8 cellular contexts compared by ENCODE assay signal in the genomic region with DNA sequence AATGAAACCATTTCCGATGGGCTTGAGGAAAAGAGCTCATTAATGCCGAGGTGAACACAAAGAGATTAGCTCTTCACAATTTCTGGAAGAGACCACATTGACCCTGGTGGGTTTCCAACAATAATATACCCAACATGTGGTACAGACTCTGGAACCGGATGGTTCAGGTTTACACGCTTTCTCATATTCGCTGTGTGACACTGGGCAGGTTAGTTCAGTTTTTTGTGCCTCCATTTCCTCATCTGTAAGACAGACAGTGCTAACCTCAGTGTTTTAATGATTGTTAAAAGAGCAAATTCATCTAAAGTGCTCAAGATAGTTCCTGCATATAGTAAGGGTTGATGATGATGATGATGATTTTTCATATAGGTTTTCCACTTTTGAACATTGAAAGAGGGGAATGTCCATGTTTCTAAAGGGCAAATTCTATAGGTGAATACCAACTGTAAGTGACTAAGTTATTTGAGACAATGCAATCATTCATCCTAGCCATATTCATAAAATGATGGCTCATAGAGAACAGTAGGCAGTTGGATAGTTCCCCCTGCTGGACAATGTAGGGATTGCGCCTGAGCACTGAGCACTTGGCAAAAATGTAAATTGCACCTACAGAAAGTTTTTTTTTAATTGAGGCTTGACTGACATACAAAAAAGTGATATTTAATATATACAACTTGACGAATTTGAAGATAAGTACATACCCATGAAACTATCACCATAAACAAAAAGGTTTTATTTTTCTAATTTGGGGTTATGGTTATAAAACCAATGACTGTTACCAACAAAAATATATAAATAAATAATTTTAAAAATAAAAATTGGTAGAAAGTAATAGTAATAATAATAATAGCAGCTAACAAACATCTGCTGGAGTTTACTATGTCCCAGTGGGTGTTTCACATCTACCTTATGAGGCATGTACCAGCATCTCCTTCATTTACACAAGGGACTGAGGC. TPM values are rescaled to one million over a fixed set of nuclear protein-coding genes. Genes with fewer than 3 reads are reported as not detected.
A peak's percentile ranks its signal among the peaks of the same experiment; 100 is the strongest.
DNase-seq lines count a peak whose midpoint lies in the region; TF ChIP-seq lines count a peak whose summit lies in the region.

No MANE protein-coding gene starts in this region.

- no peaks in the 10 kb centered on the region for H3K9me3 ChIP-seq in Peyer's patch
- H3K9me3 ChIP-seq in esophagus muscularis mucosa, result no peaks in the 10 kb centered on the region
- H3K9me3 ChIP-seq in neutrophil, result no peaks in the 10 kb centered on the region
- H3K9me3 ChIP-seq in testis, result no peaks in the 10 kb centered on the region

- TF ChIP-seq EP300 in esophagus muscularis mucosa (IDR thresholded peaks at IDR 0.05), result no peak

- DNase-seq in activated gamma-delta T cell treated with Interleukin-2 at 50 U/mL for 16 hours (peak; percentile 79), activated gamma-delta T cell (lab: John Stamatoyannopoulos, UW) (no peak), Peyer's patch (peak; percentile 73 to 92 (median 73)), esophagus muscularis mucosa (ENCODE audit: extremely low spot score) (no peak), testis (peak; percentile 89)
- peak; percentile 76 for DNase-seq in activated T-cell treated with anti-CD3 and anti-CD28 coated beads, Interleukin-2, amount 50 U/mL, for 1 hour

- peak; percentile 79 to 99 (median 98) for TF ChIP-seq CTCF in Peyer's patch (IDR thresholded peaks at IDR 0.05)
- peak; percentile 97 to 99 (median 98) for TF ChIP-seq CTCF in esophagus muscularis mucosa (IDR thresholded peaks at IDR 0.05)
- TF ChIP-seq CTCF in neutrophil (IDR thresholded peaks at IDR 0.05), result peak; percentile 95
- TF ChIP-seq CTCF in testis (IDR thresholded peaks at IDR 0.05), result peak; percentile 87 to 98 (median 92)

- H3K9me3 Mint-ChIP-seq in IgD-negative memory B cell, result no peaks in the 10 kb centered on the region

- TF ChIP-seq POLR2A in Peyer's patch (IDR thresholded peaks at IDR 0.05), result no peak
- TF ChIP-seq POLR2A in esophagus muscularis mucosa (IDR thresholded peaks at IDR 0.05; ENCODE audit: low read depth), result no peak
- no peak for TF ChIP-seq POLR2A in testis (IDR thresholded peaks at IDR 0.05)

- H3K27ac Mint-ChIP-seq in IgD-negative memory B cell, result no peak overlapping the region

- intact Hi-C loops in esophagus muscularis mucosa (cut with DNase I) (loop anchor here (10.0 kb wide), 2 partner anchors 245 to 405 kb away; a partner anchor contains a TSS), testis (cut with DNase I; ENCODE audit: low total_unique reads) (loop anchor here (10.0 kb wide), 1 partner anchor 105 kb away; no protein-coding TSS in a partner anchor)

- H3K4me3 Mint-ChIP-seq in IgD-negative memory B cell, result peak overlapping the region; percentile 0 to 59 (median 26)

- H3K36me3 ChIP-seq in Peyer's patch, result no peaks in the 10 kb centered on the region
- H3K36me3 ChIP-seq in esophagus muscularis mucosa, result no peaks in the 10 kb centered on the region
- H3K36me3 ChIP-seq in neutrophil, result no peaks in the 10 kb centered on the region
- H3K36me3 ChIP-seq in testis (ENCODE audit: low read depth, missing control alignments), result no peaks in the 10 kb centered on the region

- no peaks in the 10 kb centered on the region for H3K36me3 Mint-ChIP-seq in IgD-negative memory B cell

- H3K4me1 Mint-ChIP-seq in IgD-negative memory B cell, result peaks cover 7 to 12% (median 8%) of the 10 kb centered on the region in 3 donors

- H3K4me1 ChIP-seq in Peyer's patch (peaks cover 0 to 12% (median 4%) of the 10 kb centered on the region in 4 donors), esophagus muscularis mucosa (peaks cover 10 to 41% (median 37%) of the 10 kb centered on the region in 4 donors), neutrophil (ENCODE audit: control insufficient read depth in 1 of 2, insufficient read depth in 1 of 2, low read depth in 1 of 2, low read length in 1 of 2) (peaks cover 4 to 12% of the 10 kb centered on the region in 2 experiments), testis (no peaks in the 10 kb centered on the region)

- peaks cover 18% of the 10 kb centered on the region for H3K27me3 Mint-ChIP-seq in IgD-negative memory B cell

- H3K27ac ChIP-seq in Peyer's patch (no peak overlapping the region), esophagus muscularis mucosa (replicated peaks in 1 of 4) (peak overlapping the region; percentile 50 to 97 (median 90)), neutrophil (no peak overlapping the region), testis (no peak overlapping the region)

- 37% methylated on average over 7 of the region's 7 CpGs for WGBS in esophagus muscularis mucosa
- WGBS in testis, 2 donors, result 27 to 32% methylated on average over 7 of the region's 7 CpGs

- H3K27me3 ChIP-seq in Peyer's patch (no peaks in the 10 kb centered on the region), esophagus muscularis mucosa (peaks cover 0 to 9% (median 0%) of the 10 kb centered on the region in 4 donors), neutrophil (peaks cover 75% of the 10 kb centered on the region), testis (no peaks in the 10 kb centered on the region)

- no peak overlapping the region for H3K4me3 ChIP-seq in Peyer's patch
- no peak overlapping the region for H3K4me3 ChIP-seq in esophagus muscularis mucosa
- no peak overlapping the region for H3K4me3 ChIP-seq in neutrophil (ENCODE audit: low read depth in 1 of 2, low read length in 1 of 2)
- no peak overlapping the region for H3K4me3 ChIP-seq in testis

RNA-seq across cellular contexts. Expression of a gene that starts 2.1 kb away (rescaled TPM):
- polyA plus RNA-seq in IgD-negative memory B cell, result 2.1 TPM
- 10 to 100 TPM in 3 of 4 donors, 1 to 10 TPM in 1; 7.4 to 84.8 (median 46.2) TPM for total RNA-seq in Peyer's patch
- total RNA-seq in esophagus muscularis mucosa, result 100 to 1,000 TPM in 1 of 4 donors, 10 to 100 TPM in 3; 81.0 to 123 (median 83.9) TPM
- 1 to 10 TPM; 7.0 to 8.2 TPM for total RNA-seq in testis
- 13.8 TPM for polyA plus RNA-seq in testis (ENCODE audit: insufficient read depth, low read depth, low replicate concordance)

RNA-seq across cellular contexts. Expression of a gene that starts 52.4 kb away (rescaled TPM):
- polyA plus RNA-seq in IgD-negative memory B cell (not detected), testis (ENCODE audit: insufficient read depth, low read depth, low replicate concordance) (1.9 TPM)
- total RNA-seq in Peyer's patch (10 to 100 TPM in 2 of 4 donors, 1 to 10 TPM in 2; 8.9 to 12.0 (median 10.5) TPM), esophagus muscularis mucosa (1 to 10 TPM; 1.2 to 3.3 (median 2.2) TPM), testis (1 to 10 TPM; 2.8 to 2.9 TPM)

Comparison
In these comparisons a context has a peak if more than half of its experiments do, and no peak if none do; other contexts are left out.
1. DNase-seq: peak in activated gamma-delta T cell treated with Interleukin-2 at 50 U/mL for 16 hours (single experiment), Peyer's patch (3 of 3), activated T-cell treated with anti-CD3 and anti-CD28 coated beads, Interleukin-2, amount 50 U/mL, for 1 hour (single experiment) and testis (single experiment); none in activated gamma-delta T cell (single experiment) and esophagus muscularis mucosa (single experiment).
2. H3K27ac ChIP-seq: peak in esophagus muscularis mucosa (4 of 4); none in Peyer's patch (0 of 4), neutrophil (single experiment) and testis (0 of 2).
3. Peak in every context shown above with its lines, with median percentiles within 50 percentile points of each other: CTCF ChIP-seq.